20 cellular contexts compared by ENCODE assay signal in genomic region chr1:101509370-101509769, GRCh38.
DNase-seq lines count a peak whose midpoint lies in the region; ATAC-seq and TF ChIP-seq lines count a peak whose summit lies in the region.
"Had no signal": no experiment of that assay in that cellular context is flagged by ENCODE, and none has a peak within 500 bp of the region (broad histone marks: within the 10 kb centered on the region; RNA-seq: fewer than 3 reads in every experiment).

No MANE protein-coding gene starts in this region.

- peak; percentile 16 for DNase-seq in BE2C
- peak; percentile 14 for DNase-seq in NCI-H446 treated with DMSO at 0.1 percent for 48 hours (lab: John Stamatoyannopoulos, UW)
- peak; percentile 75 for DNase-seq in cardiac septum (ENCODE audit: low spot score)
- peak; percentile 10 to 91 (median 40) for DNase-seq in posterior cingulate gyrus
- DNase-seq in CD8-positive, alpha-beta memory T cell = no peak
- no peak for DNase-seq in 8988T
- DNase-seq: ACHN; Calu3; CD4-positive, alpha-beta T cell; DMS79; NCI-H1105 treated with DMSO at 0.1 percent for 48 hours; NCI-H187 treated with DMSO at 0.1 percent for 48 hours; NCI-H2171; NK-92 treated with Interleukin-12 subunit alpha and Interleukin-12 subunit beta, amount 100 ng/mL, for 24 hours; SIG-M5 had no signal

- H3K4me1 ChIP-seq in BE2C = no peaks in the 10 kb centered on the region
- H3K4me1 ChIP-seq in CD8-positive, alpha-beta memory T cell (ENCODE audit: insufficient read depth, low read length) = no peaks in the 10 kb centered on the region

- H3K4me1 Mint-ChIP-seq in CD8-positive, alpha-beta memory T cell = peaks cover 0 to 4% (median 0%) of the 10 kb centered on the region in 3 donors
- H3K4me1 Mint-ChIP-seq: B cell, GM23338 had no signal

- ATAC-seq in HG02588 (IDR thresholded peaks at IDR 0.05; ENCODE audit: unreplicated experiment) = no peak
- ATAC-seq: GM23338, HCT116 had no signal

- TF ChIP-seq CTCF in BE2C (IDR thresholded peaks at IDR 0.05; ENCODE audit: low read depth, low read length) = no peak

- no peaks in the 10 kb centered on the region for H3K9me3 ChIP-seq in BE2C
- H3K9me3 ChIP-seq in CD8-positive, alpha-beta memory T cell (ENCODE audit: low read length) = no peaks in the 10 kb centered on the region

- H3K27me3 ChIP-seq in BE2C = no peaks in the 10 kb centered on the region
- no peaks in the 10 kb centered on the region for H3K27me3 ChIP-seq in CD8-positive, alpha-beta memory T cell (ENCODE audit: insufficient read depth, low read length, poor library complexity, severe bottlenecking)

- no peaks in the 10 kb centered on the region for H3K27me3 Mint-ChIP-seq in CD8-positive, alpha-beta memory T cell
- H3K27me3 Mint-ChIP-seq: B cell; CD4-positive, alpha-beta T cell had no signal

- H3K27ac Mint-ChIP-seq in CD8-positive, alpha-beta memory T cell = no peak overlapping the region
- H3K27ac Mint-ChIP-seq: B cell; CD4-positive, alpha-beta T cell; GM23338 had no signal

- no peak overlapping the region for H3K4me3 Mint-ChIP-seq in CD8-positive, alpha-beta memory T cell
- H3K4me3 Mint-ChIP-seq: B cell; CD4-positive, alpha-beta T cell; GM23338 had no signal

- intact Hi-C loops in cardiac septum (cut with DNase I) = no loop called here
- intact Hi-C loops in posterior cingulate gyrus (cut with DNase I) = no loop called here

- POLR2A ChIA-PET in CD8-positive, alpha-beta memory T cell (lab: Charles Lee) = no interaction called here

- H3K27ac ChIP-seq in CD8-positive, alpha-beta memory T cell (ENCODE audit: low read depth, low read length) = no peak overlapping the region
- H3K27ac ChIP-seq: HL-60 had no signal

- CTCF ChIA-PET in CD8-positive, alpha-beta memory T cell (lab: Charles Lee) = no interaction called here

- H3K4me3 ChIP-seq in BE2C (ENCODE audit: low read depth, low read length) = no peak overlapping the region
- no peak overlapping the region for H3K4me3 ChIP-seq in CD8-positive, alpha-beta memory T cell (ENCODE audit: low read length)
- H3K4me3 ChIP-seq: GM23338 had no signal

- H3K36me3 Mint-ChIP-seq in CD8-positive, alpha-beta memory T cell = no peaks in the 10 kb centered on the region

- H3K36me3 ChIP-seq in BE2C = no peaks in the 10 kb centered on the region
- no peaks in the 10 kb centered on the region for H3K36me3 ChIP-seq in CD8-positive, alpha-beta memory T cell (ENCODE audit: insufficient read depth, low read length)

- no peaks in the 10 kb centered on the region for H3K9me3 Mint-ChIP-seq in CD8-positive, alpha-beta memory T cell
- H3K9me3 Mint-ChIP-seq: CD4-positive, alpha-beta T cell; GM23338 had no signal

Comparison
In these comparisons a context has a peak if more than half of its experiments do, and no peak if none do; other contexts are left out.
1. DNase-seq: peak in BE2C (single experiment), NCI-H446 treated with DMSO at 0.1 percent for 48 hours (single experiment), cardiac septum (single experiment) and posterior cingulate gyrus (10 of 10); none in CD8-positive, alpha-beta memory T cell (0 of 5) and 8988T (single experiment).